In the genomic region with DNA sequence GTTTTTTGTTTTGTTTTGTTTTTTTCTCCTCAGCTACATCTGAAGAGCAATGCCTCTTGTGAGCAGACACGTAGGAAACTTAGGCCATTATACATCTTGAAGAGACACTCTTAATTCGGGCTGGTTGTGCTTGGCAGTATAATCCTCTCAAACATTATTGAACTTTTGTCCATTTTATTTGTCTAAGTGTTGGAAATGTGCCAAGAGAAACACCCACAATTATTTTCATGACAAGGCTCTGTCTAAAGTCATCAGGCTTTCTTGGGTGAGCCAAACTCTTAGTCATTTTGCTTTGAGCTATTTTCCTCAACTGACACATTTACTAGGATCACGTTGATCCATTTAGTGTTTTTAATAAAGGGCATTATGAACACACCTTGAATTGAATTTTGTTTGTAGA, we compare ENCODE assay signal across 13 cellular contexts. TPM values are rescaled to one million over a fixed set of nuclear protein-coding genes. Genes with fewer than 3 reads are reported as not detected.
A peak's percentile ranks its signal among the peaks of the same experiment; 100 is the strongest.
DNase-seq lines count a peak whose midpoint lies in the region; ATAC-seq and TF ChIP-seq lines count a peak whose summit lies in the region.
"Had no signal": no experiment of that assay in that cellular context is flagged by ENCODE, and none has a peak within 500 bp of the region (broad histone marks: within the 10 kb centered on the region; RNA-seq: fewer than 3 reads in every experiment).

No MANE protein-coding gene starts in this region.

- H3K9me3 ChIP-seq in RWPE2 (ENCODE audit: severe bottlenecking), result no peaks in the 10 kb centered on the region

- intact Hi-C loops in posterior vena cava (cut with DNase I), result no loop called here

- H3K9me3 Mint-ChIP-seq in activated T-cell treated with anti-CD3 and anti-CD28 coated beads, Interleukin-2, amount 50 U/mL, for 72 hours, result no peaks in the 10 kb centered on the region
- no peaks in the 10 kb centered on the region for H3K9me3 Mint-ChIP-seq in activated naive CD4-positive, alpha-beta T cell treated with anti-CD3 and anti-CD28 coated beads, Interleukin-2, amount 50 U/mL, for 72 hours
- H3K9me3 Mint-ChIP-seq: HFFc6 had no signal

- no peak overlapping the region for H3K27ac Mint-ChIP-seq in activated T-cell treated with anti-CD3 and anti-CD28 coated beads, Interleukin-2, amount 50 U/mL, for 72 hours
- no peak overlapping the region for H3K27ac Mint-ChIP-seq in activated naive CD4-positive, alpha-beta T cell treated with anti-CD3 and anti-CD28 coated beads, Interleukin-2, amount 50 U/mL, for 72 hours
- H3K27ac Mint-ChIP-seq: activated CD4-positive, alpha-beta T cell treated with anti-CD3 and anti-CD28 coated beads for 36 hours; HFFc6 had no signal

- ATAC-seq in RWPE2 (ENCODE audit: low read depth) (peak; percentile 68), HG03432 (IDR thresholded peaks at IDR 0.05; ENCODE audit: unreplicated experiment) (no peak)
- no peak for ATAC-seq in activated T-cell treated with anti-CD3 and anti-CD28 coated beads, Interleukin-2, amount 50 U/mL, for 72 hours (replicated peaks in 1 of 2)
- no peak for ATAC-seq in activated naive CD4-positive, alpha-beta T cell treated with anti-CD3 and anti-CD28 coated beads, Interleukin-2, amount 50 U/mL, for 72 hours
- ATAC-seq: activated CD4-positive, alpha-beta T cell treated with anti-CD3 and anti-CD28 coated beads for 36 hours had no signal

- no peak overlapping the region for H3K4me3 ChIP-seq in RWPE2 (ENCODE audit: severe bottlenecking)
- no peak overlapping the region for H3K4me3 ChIP-seq in foreskin fibroblast (ENCODE audit: low read depth in 1 of 2, low read length in 2 of 2)

- H3K27me3 ChIP-seq in RWPE2 (ENCODE audit: insufficient read depth, poor library complexity, severe bottlenecking), result no peaks in the 10 kb centered on the region

- H3K27ac ChIP-seq in RWPE2 (ENCODE audit: poor library complexity, severe bottlenecking), result no peak overlapping the region

- H3K36me3 ChIP-seq in RWPE2 (ENCODE audit: low read depth), result no peaks in the 10 kb centered on the region

- no peaks in the 10 kb centered on the region for H3K4me1 Mint-ChIP-seq in activated T-cell treated with anti-CD3 and anti-CD28 coated beads, Interleukin-2, amount 50 U/mL, for 72 hours (ENCODE audit: low read depth)
- H3K4me1 Mint-ChIP-seq: activated CD4-positive, alpha-beta T cell treated with anti-CD3 and anti-CD28 coated beads for 36 hours had no signal

- H3K4me3 Mint-ChIP-seq in activated T-cell treated with anti-CD3 and anti-CD28 coated beads, Interleukin-2, amount 50 U/mL, for 72 hours, result no peak overlapping the region
- H3K4me3 Mint-ChIP-seq: activated CD4-positive, alpha-beta T cell treated with anti-CD3 and anti-CD28 coated beads for 36 hours; HFFc6 had no signal

- H3K27me3 Mint-ChIP-seq in activated T-cell treated with anti-CD3 and anti-CD28 coated beads, Interleukin-2, amount 50 U/mL, for 72 hours (ENCODE audit: low read depth), result no peaks in the 10 kb centered on the region
- H3K27me3 Mint-ChIP-seq: activated CD4-positive, alpha-beta T cell treated with anti-CD3 and anti-CD28 coated beads for 36 hours had no signal

- TF ChIP-seq CTCF in RWPE2 (IDR thresholded peaks at IDR 0.05; ENCODE audit: poor library complexity, severe bottlenecking) (no peak), foreskin fibroblast (IDR thresholded peaks at IDR 0.05; ENCODE audit: low read depth, low read length) (no peak)

- H3K36me3 Mint-ChIP-seq in activated T-cell treated with anti-CD3 and anti-CD28 coated beads, Interleukin-2, amount 50 U/mL, for 72 hours (ENCODE audit: insufficient read depth in 2 of 2), result no peaks in the 10 kb centered on the region
- H3K36me3 Mint-ChIP-seq in activated naive CD4-positive, alpha-beta T cell treated with anti-CD3 and anti-CD28 coated beads, Interleukin-2, amount 50 U/mL, for 72 hours, result no peaks in the 10 kb centered on the region

- DNase-seq in LoVo (ENCODE audit: low spot score) (peak; percentile 47), RWPE2 (ENCODE audit: low spot score) (no peak), foreskin fibroblast (peak; percentile 17 to 66), smooth muscle cell of the brain vasculature (ENCODE audit: low read depth, low spot score) (peak; percentile 46), posterior vena cava (ENCODE audit: low spot score) (no peak)
- no peak for DNase-seq in activated T-cell treated with anti-CD3 and anti-CD28 coated beads, Interleukin-2, amount 50 U/mL, for 72 hours
- no peak for DNase-seq in activated naive CD4-positive, alpha-beta T cell treated with anti-CD3 and anti-CD28 coated beads, Interleukin-2, amount 50 U/mL, for 72 hours (ENCODE audit: low spot score in 2 of 2)
- DNase-seq: activated CD4-positive, alpha-beta T cell treated with anti-CD3 and anti-CD28 coated beads for 36 hours; activated gamma-delta T cell treated with Interleukin-2 at 50 U/mL for 16 hours; effector memory CD4-positive, alpha-beta T cell; HFFc6; retina had no signal

- peaks cover 12% of the 10 kb centered on the region for H3K4me1 ChIP-seq in RWPE2 (ENCODE audit: insufficient read depth, poor library complexity, severe bottlenecking)

RNA-seq across cellular contexts. Expression of a gene that starts 51.6 kb away (rescaled TPM):
- not detected for total RNA-seq in activated T-cell treated with anti-CD3 and anti-CD28 coated beads, Interleukin-2, amount 50 U/mL, for 72 hours
- not detected for total RNA-seq in activated naive CD4-positive, alpha-beta T cell treated with anti-CD3 and anti-CD28 coated beads, Interleukin-2, amount 50 U/mL, for 72 hours
- 1 to 10 TPM; 3.4 to 7.9 TPM for total RNA-seq in posterior vena cava
- total RNA-seq: activated CD4-positive, alpha-beta T cell treated with anti-CD3 and anti-CD28 coated beads for 36 hours; HFFc6 had no signal

Comparison
In these comparisons a context has a peak if more than half of its experiments do, and no peak if none do; other contexts are left out.
1. DNase-seq: peak in LoVo (single experiment), foreskin fibroblast (2 of 2) and smooth muscle cell of the brain vasculature (single experiment); none in RWPE2 (single experiment), activated T-cell treated with anti-CD3 and anti-CD28 coated beads, Interleukin-2, amount 50 U/mL, for 72 hours (0 of 2), activated naive CD4-positive, alpha-beta T cell treated with anti-CD3 and anti-CD28 coated beads, Interleukin-2, amount 50 U/mL, for 72 hours (0 of 2) and posterior vena cava (single experiment).
2. RNA of a gene that starts 51.6 kb away (total RNA-seq): 3.4 to 7.9 TPM in posterior vena cava; not detected in activated T-cell treated with anti-CD3 and anti-CD28 coated beads, Interleukin-2, amount 50 U/mL, for 72 hours and not detected in activated naive CD4-positive, alpha-beta T cell treated with anti-CD3 and anti-CD28 coated beads, Interleukin-2, amount 50 U/mL, for 72 hours; every median in the first group is over 4 times any median in the second.